Comparison of ENCODE assay signal across 31 cellular contexts in genomic region chr9:97956365-97956764, GRCh38. TPM values are rescaled to one million over a fixed set of nuclear protein-coding genes. Genes with fewer than 3 reads are reported as not detected.
"Had no signal": no experiment of that assay in that cellular context is flagged by ENCODE, and none has a peak within 500 bp of the region (broad histone marks: within the 10 kb centered on the region; RNA-seq: fewer than 3 reads in every experiment).

No MANE protein-coding gene starts in this region.

- DNase-seq: islet precursor cell; left ventricle myocardium inferior; mesendoderm; naive B cell; natural killer cell; nephron progenitor cell; occipital lobe; ovary; right lobe of liver; stimulated activated CD4-positive, alpha-beta T cell treated with anti-CD3 and anti-CD28 coated beads, Interleukin-12 subunit alpha, Interleukin-12 subunit beta, amount 100 ng/mL, for 4 hours; stimulated activated CD4-positive, alpha-beta T cell treated with anti-CD3 and anti-CD28 coated beads, Interleukin-15, amount 100 ng/mL, for 24 hours; stimulated activated CD4-positive, alpha-beta T cell treated with anti-CD3 and anti-CD28 coated beads, Interleukin-2, amount 100 ng/mL, for 24 hours; stimulated activated CD4-positive, alpha-beta T cell treated with anti-CD3 and anti-CD28 coated beads, Interleukin-4, amount 100 ng/mL, for 1 hour; stimulated activated naive B cell treated with anti-CD40 and anti-IgM and Interleukin-4, amounts not matched to agents 10 μg/mL and 1 μg/mL and 100 μg/mL, for 72 hours; stimulated activated naive CD8-positive, alpha-beta T cell treated with anti-CD3 and anti-CD28 coated beads, Interleukin-15, Interleukin-2, amounts not matched to agents 100 U/mL and 50 U/mL, for 24 hours; stomach; testis; thyroid gland; transverse colon; upper lobe of left lung had no signal

- H3K4me3 Mint-ChIP-seq: mesothelial cell of epicardium; natural killer cell; nephron progenitor cell; neural progenitor cell; stimulated activated naive B cell treated with anti-CD40 and anti-IgM and Interleukin-4, amounts not matched to agents 10 μg/mL and 1 μg/mL and 100 μg/mL, for 72 hours had no signal

- ATAC-seq: natural killer cell; right lobe of liver; stimulated activated naive B cell treated with anti-CD40 and anti-IgM and Interleukin-4, amounts not matched to agents 10 μg/mL and 1 μg/mL and 100 μg/mL, for 72 hours; stimulated activated naive CD8-positive, alpha-beta T cell treated with anti-CD3 and anti-CD28 coated beads, Interleukin-15, Interleukin-2, amounts not matched to agents 100 U/mL and 50 U/mL, for 24 hours had no signal

- H3K27me3 ChIP-seq: neutrophil, ovary, right atrium auricular region, right lobe of liver, stomach, testis, thyroid gland, upper lobe of left lung, vagina had no signal

- H3K4me3 ChIP-seq: left ventricle myocardium inferior, lung, neural progenitor cell, ovary, right atrium auricular region, right lobe of liver, smooth muscle cell, stomach, testis, thyroid gland, transverse colon, upper lobe of left lung, vagina had no signal

- H2AFZ ChIP-seq: neural progenitor cell had no signal

- H3K27ac ChIP-seq: left ventricle myocardium inferior, neural progenitor cell, neutrophil, ovary, right atrium auricular region, right lobe of liver, stomach, testis, thyroid gland, transverse colon, upper lobe of left lung, vagina had no signal

- H3K4me1 ChIP-seq: left ventricle myocardium inferior, neural progenitor cell, right atrium auricular region, right lobe of liver, stomach, testis, thyroid gland, transverse colon, upper lobe of left lung, vagina had no signal

- H3K27ac Mint-ChIP-seq: mesothelial cell of epicardium; naive B cell; natural killer cell; nephron progenitor cell; neural progenitor cell; progenitor cell of endocrine pancreas; stimulated activated naive B cell treated with anti-CD40 and anti-IgM and Interleukin-4, amounts not matched to agents 10 μg/mL and 1 μg/mL and 100 μg/mL, for 72 hours had no signal

- H3K9me3 Mint-ChIP-seq: mesothelial cell of epicardium; naive B cell; natural killer cell; neural progenitor cell; stimulated activated naive B cell treated with anti-CD40 and anti-IgM and Interleukin-4, amounts not matched to agents 10 μg/mL and 1 μg/mL and 100 μg/mL, for 72 hours had no signal

- H3K4me1 Mint-ChIP-seq: mesothelial cell of epicardium; naive B cell; natural killer cell; neural progenitor cell; stimulated activated naive B cell treated with anti-CD40 and anti-IgM and Interleukin-4, amounts not matched to agents 10 μg/mL and 1 μg/mL and 100 μg/mL, for 72 hours had no signal

- H3K36me3 Mint-ChIP-seq: mesothelial cell of epicardium; naive B cell; natural killer cell; neural progenitor cell; stimulated activated naive B cell treated with anti-CD40 and anti-IgM and Interleukin-4, amounts not matched to agents 10 μg/mL and 1 μg/mL and 100 μg/mL, for 72 hours had no signal

- H3K4me2 ChIP-seq: neural progenitor cell, smooth muscle cell had no signal

- H3K9me3 ChIP-seq: left ventricle myocardium inferior, neutrophil, ovary, right atrium auricular region, right lobe of liver, testis, thyroid gland, transverse colon, upper lobe of left lung, vagina had no signal

- H3K36me3 ChIP-seq: left ventricle myocardium inferior, neural progenitor cell, neutrophil, ovary, right atrium auricular region, right lobe of liver, stomach, thyroid gland, transverse colon, upper lobe of left lung, vagina had no signal

RNA-seq across cellular contexts. Expression of gene HEMGN, which starts 18.4 kb away (rescaled TPM):
- total RNA-seq: kidney epithelial cell, mesothelial cell of epicardium, progenitor cell of endocrine pancreas, pulmonary artery endothelial cell, renal cortical epithelial cell, smooth muscle cell, transverse colon, vagina had no signal
